In the genomic region with DNA sequence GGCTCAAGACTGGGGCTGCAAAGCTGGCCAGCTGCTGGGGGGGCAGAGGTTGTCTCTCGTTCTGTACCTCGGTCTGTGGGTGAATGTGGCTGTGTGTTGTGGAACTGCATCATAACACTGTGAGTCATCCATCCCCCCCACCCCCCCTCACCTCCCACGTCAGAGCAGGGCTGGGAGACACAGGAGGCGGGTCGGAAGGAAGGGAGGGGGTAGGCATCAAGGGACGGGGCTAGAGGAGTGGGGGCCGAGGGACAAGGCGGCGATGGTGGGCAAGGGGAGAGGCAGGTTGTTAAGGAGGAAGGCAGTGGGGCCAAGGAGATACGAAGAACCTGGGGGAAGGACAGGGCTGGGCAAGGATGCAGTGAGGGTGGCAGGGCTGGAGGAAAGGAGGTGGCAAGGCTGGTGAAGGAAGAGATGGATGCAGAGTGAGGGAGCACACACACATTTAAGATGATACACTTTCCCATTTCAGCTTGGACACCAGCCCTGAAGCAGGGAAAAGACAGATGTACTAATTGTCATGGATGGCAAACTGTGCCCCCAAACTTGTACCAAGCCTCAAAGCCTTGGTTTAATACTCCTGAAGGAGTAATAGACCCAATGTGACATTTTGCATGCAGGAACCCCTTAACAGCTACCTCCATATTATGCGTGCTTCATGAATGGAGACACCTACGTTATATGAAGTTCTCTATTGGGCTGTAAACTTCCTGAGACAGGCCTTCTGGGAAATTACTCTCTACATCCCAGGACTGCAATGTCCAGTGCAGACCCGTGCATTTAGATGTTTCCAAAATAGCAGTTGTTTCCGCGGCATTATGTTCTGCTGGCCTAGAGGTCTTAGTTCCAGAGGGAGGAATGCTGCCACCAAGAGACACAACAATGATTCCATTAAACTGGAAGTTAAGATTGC, we compare ENCODE assay signal across 9 cellular contexts. TPM values are rescaled to one million over a fixed set of nuclear protein-coding genes. Genes with fewer than 3 reads are reported as not detected.
DNase-seq lines count a peak whose midpoint lies in the region; ATAC-seq and TF ChIP-seq lines count a peak whose summit lies in the region.
"Had no signal": no experiment of that assay in that cellular context is flagged by ENCODE, and none has a peak within 500 bp of the region (broad histone marks: within the 10 kb centered on the region; RNA-seq: fewer than 3 reads in every experiment).

A gene with protein sequence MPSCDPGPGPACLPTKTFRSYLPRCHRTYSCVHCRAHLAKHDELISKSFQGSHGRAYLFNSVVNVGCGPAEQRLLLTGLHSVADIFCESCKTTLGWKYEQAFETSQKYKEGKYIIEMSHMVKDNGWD (minus strand): TSS at position 87 of the 913 bp plus-strand sequence. CDS start 2,805 bp downstream, outside the sequence.

- peaks cover 0 to 26% (median 9%) of the 10 kb centered on the region in 4 donors for H3K27me3 ChIP-seq in upper lobe of left lung

- TF ChIP-seq POLR2A in upper lobe of left lung (IDR thresholded peaks at IDR 0.05) = no peak

- peaks cover 48 to 61% (median 49%) of the 10 kb centered on the region in 4 donors for H3K4me1 ChIP-seq in upper lobe of left lung
- H3K4me1 ChIP-seq: parathyroid adenoma had no signal

- 8 to 18% methylated on average over 15 of the region's 15 CpGs for whole genome bisulfite sequencing in upper lobe of left lung, 2 donors

- no peaks in the 10 kb centered on the region for H3K9me3 ChIP-seq in upper lobe of left lung

- DNase-seq in NCI-H2171 treated with DMSO at 0.1 percent for 48 hours (lab: John Stamatoyannopoulos, UW) (peak; percentile 13), NCI-H2171 (lab: John Stamatoyannopoulos, UW) (no peak), SK-N-DZ (ENCODE audit: low spot score) (peak; percentile 52), glomerular visceral epithelial cell (ENCODE audit: extremely low spot score) (peak; percentile 76), osteocyte (ENCODE audit: extremely low spot score, unreplicated experiment) (no peak), upper lobe of left lung (peak in 1 of 2 donors; percentile 56), NCI-H2107 treated with DMSO at 0.1 percent for 48 hours (lab: John Stamatoyannopoulos, UW; ENCODE audit: unreplicated experiment) (no peak)
- peak; percentile 54 for DNase-seq in activated naive CD8-positive, alpha-beta T cell treated with anti-CD3 and anti-CD28 coated beads for 36 hours

- peak within 1 kb of the TSS; percentile 68 for H3K4me3 Mint-ChIP-seq in activated naive CD8-positive, alpha-beta T cell treated with anti-CD3 and anti-CD28 coated beads for 36 hours
- peak within 1 kb of the TSS; percentile 73 for H3K4me3 Mint-ChIP-seq in osteocyte (ENCODE audit: unreplicated experiment)

- no peaks in the 10 kb centered on the region for H3K36me3 ChIP-seq in upper lobe of left lung

- H3K27me3 Mint-ChIP-seq in activated naive CD8-positive, alpha-beta T cell treated with anti-CD3 and anti-CD28 coated beads for 36 hours = peaks cover 38% of the 10 kb centered on the region
- peaks cover 66% of the 10 kb centered on the region for H3K27me3 Mint-ChIP-seq in osteocyte (ENCODE audit: unreplicated experiment)

- TF ChIP-seq CTCF in osteocyte (IDR thresholded peaks at IDR 0.05) (no peak), upper lobe of left lung (IDR thresholded peaks at IDR 0.05) (no peak)

- peak within 1 kb of the TSS in 2 of 4 donors; percentile 54 to 55 for H3K27ac ChIP-seq in upper lobe of left lung
- H3K27ac ChIP-seq: parathyroid adenoma had no signal

- H3K36me3 Mint-ChIP-seq in activated naive CD8-positive, alpha-beta T cell treated with anti-CD3 and anti-CD28 coated beads for 36 hours = no peaks in the 10 kb centered on the region
- H3K36me3 Mint-ChIP-seq in osteocyte (ENCODE audit: unreplicated experiment) = no peaks in the 10 kb centered on the region

- no peaks in the 10 kb centered on the region for H3K9me3 Mint-ChIP-seq in activated naive CD8-positive, alpha-beta T cell treated with anti-CD3 and anti-CD28 coated beads for 36 hours
- no peaks in the 10 kb centered on the region for H3K9me3 Mint-ChIP-seq in osteocyte (ENCODE audit: unreplicated experiment)

- TF ChIP-seq EP300 in upper lobe of left lung (IDR thresholded peaks at IDR 0.05) = no peak

- peak within 1 kb of the TSS; percentile 11 to 45 (median 38) for H3K4me3 ChIP-seq in upper lobe of left lung

- ATAC-seq in upper lobe of left lung (ENCODE audit: low FRiP score in 2 of 2) = peak; percentile 60 to 83

- no peak within 1 kb of the TSS for H3K27ac Mint-ChIP-seq in activated naive CD8-positive, alpha-beta T cell treated with anti-CD3 and anti-CD28 coated beads for 36 hours
- peak within 1 kb of the TSS; percentile 67 for H3K27ac Mint-ChIP-seq in osteocyte (ENCODE audit: unreplicated experiment)

- H3K4me1 Mint-ChIP-seq in activated naive CD8-positive, alpha-beta T cell treated with anti-CD3 and anti-CD28 coated beads for 36 hours = peaks cover 44% of the 10 kb centered on the region
- H3K4me1 Mint-ChIP-seq in osteocyte (ENCODE audit: unreplicated experiment) = peaks cover 54% of the 10 kb centered on the region

RNA-seq across cellular contexts. Expression of the gene that starts here (rescaled TPM):
- 0.41 and 0.46 TPM in 2 replicates for polyA plus RNA-seq in SK-N-DZ (2014; cell fraction: cytosol; rRNA removed)
- 0.40 and 1.1 TPM in 2 replicates for polyA plus RNA-seq in SK-N-DZ (2014; cell fraction: nucleus; rRNA removed)
- total RNA-seq in activated naive CD8-positive, alpha-beta T cell treated with anti-CD3 and anti-CD28 coated beads for 36 hours = under 1 TPM; 0.38 to 0.56 TPM
- total RNA-seq in osteocyte (0.24 and 0.35 TPM in 2 replicates), upper lobe of left lung (1 to 10 TPM in 5 of 6 donors, under 1 TPM in 1; 0.91 to 8.4 (median 3.5) TPM)

Comparison
In these comparisons a context has a peak if more than half of its experiments do, and no peak if none do; other contexts are left out.
1. DNase-seq: peak in NCI-H2171 treated with DMSO at 0.1 percent for 48 hours (single experiment), SK-N-DZ (single experiment) and glomerular visceral epithelial cell (single experiment); none in NCI-H2171 (single experiment), osteocyte (single experiment) and NCI-H2107 treated with DMSO at 0.1 percent for 48 hours (single experiment).
2. Peak in DNase-seq in activated naive CD8-positive, alpha-beta T cell treated with anti-CD3 and anti-CD28 coated beads for 36 hours; RNA of the gene not detected or under 1 TPM.